In genomic region chr11:44707094-44707493, GRCh38 we compare ENCODE assay signal across 3 cellular contexts.
TF ChIP-seq lines count a peak whose summit lies in the region.

No MANE protein-coding gene starts in this region.

TF ChIP-seq in HEK293, 187 proteins besides CTCF, POLR2A, EP300 and RAD21:
- TF ChIP-seq SETDB1 (IDR thresholded peaks at IDR 0.05; ENCODE audit: insufficient read length, low read length) (peak; percentile 31), PRDM10 (tag by site-specific recombination; IDR thresholded peaks at IDR 0.05) (no peak)

TF ChIP-seq in WTC11, 78 proteins besides CTCF, POLR2A, EP300 and RAD21:
- TF ChIP-seq FOXP4 (CRISPR knock-in tag; IDR thresholded peaks at IDR 0.05) (no peak), NFYB (CRISPR knock-in tag; conservative IDR thresholded peaks at IDR 0.05; ENCODE audit: low read depth) (no peak), ZNF138 (CRISPR knock-in tag; conservative IDR thresholded peaks at IDR 0.05) (no peak), JUN (CRISPR knock-in tag; IDR thresholded peaks at IDR 0.05) (no peak), ZBTB43 (CRISPR knock-in tag; IDR thresholded peaks at IDR 0.05) (no peak), GTF2I (CRISPR knock-in tag; conservative IDR thresholded peaks at IDR 0.05) (peak; percentile 58; the same call in 1 of the 2 replicates)

TF ChIP-seq in K562, 482 proteins besides CTCF, POLR2A, EP300 and RAD21 (continued from another document):
- TF ChIP-seq ZNF232 (CRISPR knock-in tag; IDR thresholded peaks at IDR 0.05), result no peak
